Comparison of ENCODE assay signal across 20 cellular contexts in the genomic region with DNA sequence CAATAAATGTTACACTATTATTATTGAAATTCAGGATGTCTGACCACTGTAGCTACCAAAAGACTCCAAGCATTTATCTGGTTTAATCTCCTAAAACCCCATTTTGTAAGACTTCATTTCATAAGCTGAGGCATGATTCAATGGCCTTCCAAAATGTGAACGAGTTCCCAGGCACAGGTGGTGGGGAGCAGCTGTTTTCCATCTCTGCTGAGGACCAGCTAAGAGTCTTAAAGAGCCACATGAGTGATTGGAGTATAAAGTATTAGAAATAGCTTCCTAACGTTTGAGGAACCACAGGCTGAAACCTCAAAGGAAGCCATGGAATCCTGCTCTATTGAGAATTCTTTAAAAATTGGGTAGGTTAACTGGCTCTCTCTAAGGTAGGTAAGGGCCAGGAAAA. TPM values are rescaled to one million over a fixed set of nuclear protein-coding genes. Genes with fewer than 3 reads are reported as not detected.
"Had no signal": no experiment of that assay in that cellular context is flagged by ENCODE, and none has a peak within 500 bp of the region (broad histone marks: within the 10 kb centered on the region; RNA-seq: fewer than 3 reads in every experiment).

No MANE protein-coding gene starts in this region.

- H3K4me3 ChIP-seq: lung, prostate gland, right atrium auricular region, upper lobe of left lung had no signal

- H3K4me3 Mint-ChIP-seq: activated CD4-positive, alpha-beta memory T cell treated with anti-CD3 and anti-CD28 coated beads, Interleukin-2, amount 10 ng/mL, durations not matched to agents 7 days and 5 days; activated CD4-positive, alpha-beta T cell treated with anti-CD3 and anti-CD28 coated beads, Interleukin-2, amount 10 ng/mL, durations not matched to agents 24 days and 14 days; activated naive CD8-positive, alpha-beta T cell treated with anti-CD3 and anti-CD28 coated beads, Interleukin-2, amount 50 U/mL, for 24 hours; activated T-cell treated with anti-CD3 and anti-CD28 coated beads, Interleukin-2, amount 50 U/mL, for 72 hours; dendritic cell treated with granulocyte-macrophage colony-stimulating factor and Interleukin-4, amounts not matched to agents 40 ng/mL and 50 ng/mL, for 4 days; natural killer cell had no signal

- H3K4me1 Mint-ChIP-seq: activated CD4-positive, alpha-beta memory T cell treated with anti-CD3 and anti-CD28 coated beads, Interleukin-2, amount 10 ng/mL, durations not matched to agents 7 days and 5 days; activated CD4-positive, alpha-beta T cell treated with anti-CD3 and anti-CD28 coated beads, Interleukin-2, amount 10 ng/mL, durations not matched to agents 24 days and 14 days; activated naive CD8-positive, alpha-beta T cell treated with anti-CD3 and anti-CD28 coated beads, Interleukin-2, amount 50 U/mL, for 24 hours; natural killer cell had no signal

- H3K27me3 Mint-ChIP-seq: activated CD4-positive, alpha-beta memory T cell treated with anti-CD3 and anti-CD28 coated beads, Interleukin-2, amount 10 ng/mL, durations not matched to agents 7 days and 5 days; activated CD4-positive, alpha-beta T cell treated with anti-CD3 and anti-CD28 coated beads, Interleukin-2, amount 10 ng/mL, durations not matched to agents 24 days and 14 days; activated naive CD8-positive, alpha-beta T cell treated with anti-CD3 and anti-CD28 coated beads, Interleukin-2, amount 50 U/mL, for 24 hours had no signal

- DNase-seq: activated CD4-positive, alpha-beta memory T cell treated with anti-CD3 and anti-CD28 coated beads, Interleukin-2, amount 10 ng/mL, durations not matched to agents 7 days and 5 days; activated CD4-positive, alpha-beta T cell treated with anti-CD3 and anti-CD28 coated beads, Interleukin-2, amount 10 ng/mL, durations not matched to agents 24 days and 14 days; activated effector memory CD4-positive, alpha-beta T cell treated with anti-CD3 and anti-CD28 coated beads, Interleukin-2, amount 50 U/mL, for 16 hours; activated naive CD4-positive, alpha-beta T cell treated with anti-CD3 and anti-CD28 coated beads, Interleukin-2, amount 50 U/mL, for 16 hours; activated naive CD8-positive, alpha-beta T cell treated with anti-CD3 and anti-CD28 coated beads, Interleukin-2, amount 50 U/mL, for 24 hours; activated T-cell treated with anti-CD3 and anti-CD28 coated beads, Interleukin-2, amount 50 U/mL, for 72 hours; brain microvascular endothelial cell; caudate nucleus; effector CD8-positive, alpha-beta T cell; natural killer cell; stimulated activated CD4-positive, alpha-beta T cell treated with anti-CD3 and anti-CD28 coated beads, Interleukin-4, amount 100 ng/mL, for 4 hours; stimulated activated naive CD8-positive, alpha-beta T cell treated with anti-CD3 and anti-CD28 coated beads, Interleukin-15, Interleukin-2, amounts not matched to agents 100 U/mL and 50 U/mL, for 24 hours; upper lobe of left lung had no signal

- H3K36me3 Mint-ChIP-seq: natural killer cell had no signal

- ATAC-seq: activated CD4-positive, CD25-positive, alpha-beta regulatory T cell treated with anti-CD3 and anti-CD28 coated beads, Interleukin-2, amount 50 U/mL, for 24 hours; activated naive CD8-positive, alpha-beta T cell treated with anti-CD3 and anti-CD28 coated beads, Interleukin-2, amount 50 U/mL, for 24 hours; activated T-cell treated with anti-CD3 and anti-CD28 coated beads, Interleukin-2, amount 50 U/mL, for 72 hours; left lobe of liver; natural killer cell; stimulated activated naive CD8-positive, alpha-beta T cell treated with anti-CD3 and anti-CD28 coated beads, Interleukin-15, Interleukin-2, amounts not matched to agents 100 U/mL and 50 U/mL, for 24 hours had no signal

- H3K36me3 ChIP-seq: brain microvascular endothelial cell, prostate gland had no signal

- H3K9me3 Mint-ChIP-seq: activated CD4-positive, alpha-beta memory T cell treated with anti-CD3 and anti-CD28 coated beads, Interleukin-2, amount 10 ng/mL, durations not matched to agents 7 days and 5 days; activated CD4-positive, alpha-beta T cell treated with anti-CD3 and anti-CD28 coated beads, Interleukin-2, amount 10 ng/mL, durations not matched to agents 24 days and 14 days; activated naive CD8-positive, alpha-beta T cell treated with anti-CD3 and anti-CD28 coated beads, Interleukin-2, amount 50 U/mL, for 24 hours; activated T-cell treated with anti-CD3 and anti-CD28 coated beads, Interleukin-2, amount 50 U/mL, for 72 hours; dendritic cell treated with granulocyte-macrophage colony-stimulating factor and Interleukin-4, amounts not matched to agents 40 ng/mL and 50 ng/mL, for 4 days; natural killer cell had no signal

- H3K27ac ChIP-seq: brain microvascular endothelial cell, prostate gland, right atrium auricular region, upper lobe of left lung had no signal

- H3K27me3 ChIP-seq: brain microvascular endothelial cell, right atrium auricular region, upper lobe of left lung had no signal

- H3K27ac Mint-ChIP-seq: activated CD4-positive, alpha-beta memory T cell treated with anti-CD3 and anti-CD28 coated beads, Interleukin-2, amount 10 ng/mL, durations not matched to agents 7 days and 5 days; activated CD4-positive, alpha-beta T cell treated with anti-CD3 and anti-CD28 coated beads, Interleukin-2, amount 10 ng/mL, durations not matched to agents 24 days and 14 days; activated naive CD8-positive, alpha-beta T cell treated with anti-CD3 and anti-CD28 coated beads, Interleukin-2, amount 50 U/mL, for 24 hours; activated T-cell treated with anti-CD3 and anti-CD28 coated beads, Interleukin-2, amount 50 U/mL, for 72 hours; dendritic cell treated with granulocyte-macrophage colony-stimulating factor and Interleukin-4, amounts not matched to agents 40 ng/mL and 50 ng/mL, for 4 days; natural killer cell had no signal

- H3K4me1 ChIP-seq: prostate gland, right atrium auricular region, upper lobe of left lung had no signal

- H3K9me3 ChIP-seq: prostate gland, right atrium auricular region, upper lobe of left lung had no signal

RNA-seq across cellular contexts. Expression of gene SEC16B, which starts 44.9 kb away (rescaled TPM):
- total RNA-seq: activated CD4-positive, alpha-beta memory T cell treated with anti-CD3 and anti-CD28 coated beads, Interleukin-2, amount 10 ng/mL, durations not matched to agents 7 days and 5 days; activated CD4-positive, alpha-beta T cell treated with anti-CD3 and anti-CD28 coated beads, Interleukin-2, amount 10 ng/mL, durations not matched to agents 24 days and 14 days; activated T-cell treated with anti-CD3 and anti-CD28 coated beads, Interleukin-2, amount 50 U/mL, for 72 hours; T-helper 2 cell treated with Interferon-gamma antibody and Interleukin-4, amounts not matched to agents 100 ng/mL and 5 ng/mL, for 36 hours had no signal
